ENCODE assay signal across 22 cellular contexts in genomic region chr9:69816775-69817174, GRCh38. TPM values are rescaled to one million over a fixed set of nuclear protein-coding genes. Genes with fewer than 3 reads are reported as not detected.
DNase-seq lines count a peak whose midpoint lies in the region; ATAC-seq and TF ChIP-seq lines count a peak whose summit lies in the region.
"Had no signal": no experiment of that assay in that cellular context is flagged by ENCODE, and none has a peak within 500 bp of the region (broad histone marks: within the 10 kb centered on the region; RNA-seq: fewer than 3 reads in every experiment).

No MANE protein-coding gene starts in this region.

- peaks cover 78% of the 10 kb centered on the region for H3K4me1 ChIP-seq in A673 (ENCODE audit: insufficient read depth, low read length, poor library complexity, severe bottlenecking)

- no TSS peak for BruUV-seq in A673 (replicated peaks; lab: Mats Ljungman, UMichigan)

- no peaks in the 10 kb centered on the region for H3K27me3 ChIP-seq in A673 (replicated peaks; ENCODE audit: insufficient read depth, low read depth, low read length, poor library complexity)
- H3K27me3 ChIP-seq: MG63, SJSA1 had no signal

- no peak overlapping the region for H3K27ac Mint-ChIP-seq in T-helper 2 cell treated with Interferon-gamma antibody and Interleukin-4, amounts not matched to agents 5 μg/mL and 100 μg/mL, for 36 hours
- peak overlapping the region; percentile 34; the same call in 1 of the 2 replicates for H3K27ac Mint-ChIP-seq in HFFc6
- H3K27ac Mint-ChIP-seq: H9 had no signal

- CTCF ChIA-PET in A673 (lab: Charles Lee) = no interaction called here

- H3K36me3 Mint-ChIP-seq in T-helper 2 cell treated with Interferon-gamma antibody and Interleukin-4, amounts not matched to agents 5 μg/mL and 100 μg/mL, for 36 hours (ENCODE audit: low read depth) = peaks cover 9% of the 10 kb centered on the region
- no peaks in the 10 kb centered on the region; the same call in 1 of the 2 replicates for H3K36me3 Mint-ChIP-seq in HFFc6 (ENCODE audit: low read depth)

- H3K9me3 Mint-ChIP-seq in T-helper 2 cell treated with Interferon-gamma antibody and Interleukin-4, amounts not matched to agents 5 μg/mL and 100 μg/mL, for 36 hours = no peaks in the 10 kb centered on the region
- H3K9me3 Mint-ChIP-seq in HFFc6 = no peaks in the 10 kb centered on the region

- peak overlapping the region; percentile 6 for H3K4me3 ChIP-seq in A673 (ENCODE audit: low read depth, low read length, poor library complexity, severe bottlenecking)
- H3K4me3 ChIP-seq: MG63, SJSA1 had no signal

- POLR2A ChIA-PET in A673 (lab: Charles Lee; ENCODE audit: low non-redundant PET) = no interaction called here

- H3K27ac ChIP-seq in A673 (ENCODE audit: low read depth, low read length, poor library complexity, severe bottlenecking) (peak overlapping the region; percentile 77), VCaP (peak overlapping the region; percentile 58)
- H3K27ac ChIP-seq: 22Rv1, C4-2B, SJSA1 had no signal

- H3K4me1 Mint-ChIP-seq in T-helper 2 cell treated with Interferon-gamma antibody and Interleukin-4, amounts not matched to agents 5 μg/mL and 100 μg/mL, for 36 hours (ENCODE audit: low read depth) = peaks cover 75% of the 10 kb centered on the region
- peaks cover 65% of the 10 kb centered on the region for H3K4me1 Mint-ChIP-seq in HFFc6 (ENCODE audit: low read depth)

- no peak for DNase-seq in T-helper 2 cell treated with Interferon-gamma antibody and Interleukin-4, amounts not matched to agents 5 μg/mL and 100 μg/mL, for 36 hours (ENCODE audit: low spot score)
- DNase-seq in T-helper 2 cell (no peak), A673 (ENCODE audit: low spot score) (peak; percentile 31), HFFc6 (no peak), nucleus accumbens (lab: John Stamatoyannopoulos, UW) (no peak)
- DNase-seq in stimulated activated CD8-positive, alpha-beta memory T cell treated with anti-CD3 and anti-CD28 coated beads, Interleukin-4, amount 100 ng/mL, for 48 hours = no peak
- DNase-seq: H9, Kasumi-1, MG63, NCI-H1048, NCI-H1436, NCI-H187 treated with DMSO at 0.1 percent for 48 hours, NCI-H2107, NCI-H446 treated with DMSO at 0.1 percent for 48 hours, NCI-H526 treated with DMSO at 0.1 percent for 48 hours, OCI-M1 had no signal

- ATAC-seq in HG02588 (IDR thresholded peaks at IDR 0.05; ENCODE audit: unreplicated experiment) = no peak
- ATAC-seq: Right ventricle myocardium inferior had no signal

- H3K9me3 ChIP-seq in A673 (ENCODE audit: low read depth, low read length, poor library complexity, severe bottlenecking) = no peaks in the 10 kb centered on the region
- H3K9me3 ChIP-seq: MG63, SJSA1 had no signal

- H3K27me3 Mint-ChIP-seq in T-helper 2 cell treated with Interferon-gamma antibody and Interleukin-4, amounts not matched to agents 5 μg/mL and 100 μg/mL, for 36 hours (ENCODE audit: low read depth) = peaks cover 4% of the 10 kb centered on the region
- peaks cover 2% of the 10 kb centered on the region; the same call in 1 of the 2 replicates for H3K27me3 Mint-ChIP-seq in HFFc6 (ENCODE audit: insufficient read depth)

- peak overlapping the region; percentile 58 for H3K4me3 Mint-ChIP-seq in T-helper 2 cell treated with Interferon-gamma antibody and Interleukin-4, amounts not matched to agents 5 μg/mL and 100 μg/mL, for 36 hours
- peak overlapping the region; percentile 22; the same call in 1 of the 2 replicates for H3K4me3 Mint-ChIP-seq in HFFc6
- H3K4me3 Mint-ChIP-seq: H9 had no signal

- intact Hi-C loops in A673 (cut with micrococcal nuclease; ENCODE audit: unreplicated experiment) = no loop called here

- no peak for TF ChIP-seq CTCF in A673 (conservative IDR thresholded peaks at IDR 0.05; ENCODE audit: low read depth, low read length)
- TF ChIP-seq CTCF in HFFc6 (IDR thresholded peaks at IDR 0.05) = no peak
- no peak for TF ChIP-seq CTCF in VCaP (conservative IDR thresholded peaks at IDR 0.05)

- H3K36me3 ChIP-seq in A673 (ENCODE audit: insufficient read depth, low read length, poor library complexity, severe bottlenecking) = no peaks in the 10 kb centered on the region
- H3K36me3 ChIP-seq: MG63, SJSA1 had no signal

RNA-seq across cellular contexts. Expression of gene CFAP95, which starts 3.8 kb away (rescaled TPM):
- total RNA-seq in A673 (2021) = 1.5 and 2.6 TPM in 2 replicates
- under 1 TPM in 1 of 6 experiments, not detected in 5; 0.32 TPM for total RNA-seq in HFFc6 (2021; fragmentation: NEBNext Ultra II Directional; extraction: Animal tissue kit (Norgen Biotek cat#: 25700))
- total RNA-seq: SJSA1 had no signal

RNA-seq across cellular contexts. Expression of gene PTAR1, which starts 57.0 kb away (rescaled TPM):
- 60.9 and 61.5 TPM in 2 replicates for total RNA-seq in A673 (2021)
- total RNA-seq in HFFc6 (2021; fragmentation: NEBNext Ultra II Directional; extraction: Animal tissue kit (Norgen Biotek cat#: 25700)) = 10 to 100 TPM; 49.8 to 61.3 (median 55.3) TPM
